ENCODE assay signal across 15 cellular contexts in the genomic region with DNA sequence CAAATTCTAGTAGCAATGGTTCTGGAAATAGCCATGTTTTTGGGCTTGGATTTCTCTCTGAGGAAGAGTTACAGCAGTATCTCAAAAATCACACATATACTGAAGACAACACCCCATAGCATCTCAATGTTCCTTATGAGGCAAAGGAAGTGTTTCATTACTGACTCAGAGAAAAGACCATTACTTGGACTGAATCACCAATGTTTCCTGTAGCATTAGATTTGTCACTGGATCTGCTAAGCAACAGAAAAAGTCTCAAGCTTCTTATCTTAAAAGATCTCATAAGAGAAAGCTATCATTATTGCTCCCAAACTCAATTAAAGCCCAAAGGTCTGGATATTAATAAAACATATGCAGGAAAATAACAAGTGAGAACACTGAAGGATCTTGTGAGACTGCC.
DNase-seq lines count a peak whose midpoint lies in the region; ATAC-seq and TF ChIP-seq lines count a peak whose summit lies in the region.
"Had no signal": no experiment of that assay in that cellular context is flagged by ENCODE, and none has a peak within 500 bp of the region (broad histone marks: within the 10 kb centered on the region; RNA-seq: fewer than 3 reads in every experiment).

No MANE protein-coding gene starts in this region.

- no peaks in the 10 kb centered on the region for H3K36me3 Mint-ChIP-seq in activated naive CD4-positive, alpha-beta T cell treated with anti-CD3 and anti-CD28 coated beads, Interleukin-2, amount 50 U/mL, for 72 hours
- no peaks in the 10 kb centered on the region for H3K36me3 Mint-ChIP-seq in activated naive CD4-positive, alpha-beta T cell treated with anti-CD3 and anti-CD28 coated beads for 36 hours (ENCODE audit: low read depth)

- H3K4me3 ChIP-seq in fibroblast of pulmonary artery (replicated peaks; ENCODE audit: low read depth, low read length), result no peak overlapping the region
- H3K4me3 ChIP-seq in dorsolateral prefrontal cortex, result no peak overlapping the region
- H3K4me3 ChIP-seq: body of pancreas, Peyer's patch had no signal

- CTCF ChIA-PET in activated naive CD4-positive, alpha-beta T cell treated with anti-CD3 and anti-CD28 coated beads for 36 hours (lab: Charles Lee), result no interaction called here

- DNase-seq in activated naive CD4-positive, alpha-beta T cell treated with anti-CD3 and anti-CD28 coated beads, Interleukin-2, amount 50 U/mL, for 72 hours (ENCODE audit: low spot score in 2 of 2), result no peak
- DNase-seq in activated naive CD4-positive, alpha-beta T cell treated with Interleukin-2 at 50 U/mL for 16 hours, result no peak
- DNase-seq in SW 1271 (lab: John Stamatoyannopoulos, UW), result peak; percentile 93 to 98
- DNase-seq in fibroblast of pulmonary artery (ENCODE audit: low read depth), result peak; percentile 86
- DNase-seq in stromal cell of bone marrow (ENCODE audit: low read depth), result peak; percentile 91
- no peak for DNase-seq in dorsolateral prefrontal cortex
- DNase-seq in activated naive CD4-positive, alpha-beta T cell treated with anti-CD3 and anti-CD28 coated beads for 36 hours, result no peak
- DNase-seq: activated CD8-positive, alpha-beta memory T cell treated with anti-CD3 and anti-CD28 coated beads, Interleukin-2, amount 50 U/mL, for 4 hours; body of pancreas; DMS79 treated with DMSO at 0.1 percent for 48 hours; erythroblast; Peyer's patch; small intestine; trophoblast cell had no signal

- H3K27me3 ChIP-seq in dorsolateral prefrontal cortex, result no peaks in the 10 kb centered on the region
- H3K27me3 ChIP-seq: body of pancreas, Peyer's patch had no signal

- no peaks in the 10 kb centered on the region for H3K27me3 Mint-ChIP-seq in activated naive CD4-positive, alpha-beta T cell treated with anti-CD3 and anti-CD28 coated beads for 36 hours (ENCODE audit: low read depth)

- TF ChIP-seq CTCF in fibroblast of pulmonary artery (IDR thresholded peaks at IDR 0.05; ENCODE audit: low read length, missing control alignments) (no peak), dorsolateral prefrontal cortex (IDR thresholded peaks at IDR 0.05 in 54 of 56, conservative IDR thresholded peaks at IDR 0.05 in 2 of 56; ENCODE audit: low read depth in 1 of 56, partially characterized antibody in 56 of 56) (no peak)

- peak overlapping the region; percentile 19 to 48 for H3K27ac Mint-ChIP-seq in activated naive CD4-positive, alpha-beta T cell treated with anti-CD3 and anti-CD28 coated beads, Interleukin-2, amount 50 U/mL, for 72 hours
- H3K27ac Mint-ChIP-seq in activated naive CD4-positive, alpha-beta T cell treated with anti-CD3 and anti-CD28 coated beads for 36 hours, result no peak overlapping the region

- intact Hi-C loops in dorsolateral prefrontal cortex (cut with DNase I), result no loop called here
- intact Hi-C loops in activated naive CD4-positive, alpha-beta T cell treated with anti-CD3 and anti-CD28 coated beads for 36 hours (cut with micrococcal nuclease), result loop anchor here (1.0 to 5.0 kb wide), 2 partner anchors 19 to 273 kb away; a partner anchor contains a TSS

- no peaks in the 10 kb centered on the region for H3K4me1 Mint-ChIP-seq in activated naive CD4-positive, alpha-beta T cell treated with anti-CD3 and anti-CD28 coated beads for 36 hours (ENCODE audit: low read depth)

- H3K4me3 Mint-ChIP-seq in activated naive CD4-positive, alpha-beta T cell treated with anti-CD3 and anti-CD28 coated beads for 36 hours, result no peak overlapping the region

- ATAC-seq in activated naive CD4-positive, alpha-beta T cell treated with anti-CD3 and anti-CD28 coated beads, Interleukin-2, amount 50 U/mL, for 72 hours, result peak; percentile 31 to 52
- no peak for ATAC-seq in GM21526 (IDR thresholded peaks at IDR 0.05; ENCODE audit: low FRiP score, unreplicated experiment)
- ATAC-seq: body of pancreas had no signal

- H3K9me3 Mint-ChIP-seq in activated naive CD4-positive, alpha-beta T cell treated with anti-CD3 and anti-CD28 coated beads, Interleukin-2, amount 50 U/mL, for 72 hours, result peaks cover 0 to 3% of the 10 kb centered on the region in 2 donors
- H3K9me3 Mint-ChIP-seq in activated naive CD4-positive, alpha-beta T cell treated with anti-CD3 and anti-CD28 coated beads for 36 hours, result no peaks in the 10 kb centered on the region

- no peak overlapping the region for H3K27ac ChIP-seq in dorsolateral prefrontal cortex
- H3K27ac ChIP-seq: body of pancreas, Peyer's patch had no signal

Comparison
In these comparisons a context has a peak if more than half of its experiments do, and no peak if none do; other contexts are left out.
1. DNase-seq: peak in SW 1271 (2 of 2), fibroblast of pulmonary artery (single experiment) and stromal cell of bone marrow (single experiment); none in activated naive CD4-positive, alpha-beta T cell treated with anti-CD3 and anti-CD28 coated beads, Interleukin-2, amount 50 U/mL, for 72 hours (0 of 2), activated naive CD4-positive, alpha-beta T cell treated with Interleukin-2 at 50 U/mL for 16 hours (single experiment), dorsolateral prefrontal cortex (0 of 10) and activated naive CD4-positive, alpha-beta T cell treated with anti-CD3 and anti-CD28 coated beads for 36 hours (single experiment).